In the genomic region with DNA sequence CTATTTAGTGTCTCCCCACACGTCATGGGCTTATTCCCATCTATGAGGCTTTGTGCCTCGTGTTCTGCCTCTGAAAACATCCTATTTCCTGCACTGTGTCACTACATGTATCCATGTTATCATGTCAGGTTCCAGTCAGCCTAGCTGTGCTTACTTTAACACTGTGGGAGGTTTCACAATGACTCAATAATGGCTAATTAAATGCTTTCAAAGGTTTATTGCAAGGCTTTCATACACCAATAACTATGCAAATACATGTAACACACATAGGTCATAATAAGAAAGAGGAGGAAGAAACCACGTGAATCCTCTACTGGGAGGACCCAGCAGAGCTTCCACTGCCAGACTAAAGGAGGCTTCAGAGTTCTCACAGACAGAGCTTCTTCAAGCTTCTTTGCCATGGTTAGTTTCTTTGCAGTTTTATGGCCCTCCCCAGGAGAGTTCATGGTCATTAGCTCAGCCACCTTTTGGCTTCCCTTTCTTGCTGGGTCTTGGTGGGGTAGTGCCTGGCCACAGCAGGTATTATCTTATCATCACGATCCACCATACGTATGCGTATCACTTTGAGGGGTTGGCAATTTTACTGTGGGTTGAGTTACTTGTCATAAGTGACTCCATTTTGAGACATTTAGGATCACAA, we compare ENCODE assay signal across 11 cellular contexts. TPM values are rescaled to one million over a fixed set of nuclear protein-coding genes. Genes with fewer than 3 reads are reported as not detected.
A peak's percentile ranks its signal among the peaks of the same experiment; 100 is the strongest.
DNase-seq lines count a peak whose midpoint lies in the region; ATAC-seq and TF ChIP-seq lines count a peak whose summit lies in the region.
"Had no signal": no experiment of that assay in that cellular context is flagged by ENCODE, and none has a peak within 500 bp of the region (broad histone marks: within the 10 kb centered on the region; RNA-seq: fewer than 3 reads in every experiment).

No MANE protein-coding gene starts in this region.

- no TSS peak for BruUV-seq in Caco-2 (replicated peaks; lab: Mats Ljungman, UMichigan)

- peaks cover 42% of the 10 kb centered on the region for H3K4me1 ChIP-seq in Caco-2

- peak overlapping the region; percentile 70 for H3K27ac Mint-ChIP-seq in Caco-2 (ENCODE audit: unreplicated experiment)
- no peak overlapping the region for H3K27ac Mint-ChIP-seq in activated CD8-positive, alpha-beta memory T cell treated with anti-CD3 and anti-CD28 coated beads, Interleukin-2, amount 10 ng/mL, durations not matched to agents 7 days and 5 days
- H3K27ac Mint-ChIP-seq: natural killer cell treated with Interleukin-12 subunit alpha and Interleukin-12 subunit beta and Interleukin-15 and Interleukin-18, amount 100 ng/mL, for 72 hours had no signal

- intact Hi-C loops in Caco-2 (cut with micrococcal nuclease; ENCODE audit: unreplicated experiment), result no loop called here

- H3K27me3 ChIP-seq in Caco-2 (replicated peaks; ENCODE audit: control insufficient read depth, insufficient read depth, low read length), result no peaks in the 10 kb centered on the region

- DNase-seq in Caco-2, result no peak
- no peak for DNase-seq in middle frontal gyrus (ENCODE audit: extremely low spot score, low spot score)
- DNase-seq in NCI-H2196 (lab: John Stamatoyannopoulos, UW; ENCODE audit: unreplicated experiment), result no peak
- DNase-seq in activated CD8-positive, alpha-beta memory T cell treated with anti-CD3 and anti-CD28 coated beads, Interleukin-2, amount 10 ng/mL, durations not matched to agents 7 days and 5 days, result no peak
- no peak for DNase-seq in HuH-7.5 (ENCODE audit: low spot score)
- DNase-seq: NCI-H526 treated with DMSO at 0.1 percent for 48 hours had no signal

- no peak overlapping the region for H3K4me3 ChIP-seq in Caco-2 (ENCODE audit: low read depth, low read length)

- H3K4me1 Mint-ChIP-seq in Caco-2 (ENCODE audit: low read depth, unreplicated experiment), result peaks cover 32% of the 10 kb centered on the region
- H3K4me1 Mint-ChIP-seq in activated CD8-positive, alpha-beta memory T cell treated with anti-CD3 and anti-CD28 coated beads, Interleukin-2, amount 10 ng/mL, durations not matched to agents 7 days and 5 days, result peaks cover 4% of the 10 kb centered on the region

- no peak for TF ChIP-seq CTCF in Caco-2 (IDR thresholded peaks at IDR 0.05; ENCODE audit: insufficient read depth in 1 of 2, low read depth in 1 of 2, low read length in 1 of 2, severe bottlenecking in 1 of 2, unreplicated experiment in 1 of 2)

- POLR2A ChIA-PET in Caco-2 (lab: Charles Lee), result no interaction called here

- H3K9me3 Mint-ChIP-seq in Caco-2 (ENCODE audit: unreplicated experiment), result no peaks in the 10 kb centered on the region
- H3K9me3 Mint-ChIP-seq in activated CD8-positive, alpha-beta memory T cell treated with anti-CD3 and anti-CD28 coated beads, Interleukin-2, amount 10 ng/mL, durations not matched to agents 7 days and 5 days (ENCODE audit: low read depth), result no peaks in the 10 kb centered on the region
- H3K9me3 Mint-ChIP-seq: natural killer cell treated with Interleukin-12 subunit alpha and Interleukin-12 subunit beta and Interleukin-15 and Interleukin-18, amount 100 ng/mL, for 72 hours had no signal

- no peaks in the 10 kb centered on the region for H3K36me3 Mint-ChIP-seq in Caco-2 (ENCODE audit: insufficient read depth, unreplicated experiment)
- H3K36me3 Mint-ChIP-seq in activated CD8-positive, alpha-beta memory T cell treated with anti-CD3 and anti-CD28 coated beads, Interleukin-2, amount 10 ng/mL, durations not matched to agents 7 days and 5 days, result no peaks in the 10 kb centered on the region
- H3K36me3 Mint-ChIP-seq: natural killer cell treated with Interleukin-12 subunit alpha and Interleukin-12 subunit beta and Interleukin-15 and Interleukin-18, amount 100 ng/mL, for 72 hours; type B pancreatic cell had no signal

- no peak overlapping the region for H3K4me3 Mint-ChIP-seq in Caco-2 (ENCODE audit: unreplicated experiment)
- no peak overlapping the region for H3K4me3 Mint-ChIP-seq in activated CD8-positive, alpha-beta memory T cell treated with anti-CD3 and anti-CD28 coated beads, Interleukin-2, amount 10 ng/mL, durations not matched to agents 7 days and 5 days
- H3K4me3 Mint-ChIP-seq: natural killer cell treated with Interleukin-12 subunit alpha and Interleukin-12 subunit beta and Interleukin-15 and Interleukin-18, amount 100 ng/mL, for 72 hours; type B pancreatic cell had no signal

- peak; percentile 94 for ATAC-seq in GM19324 (IDR thresholded peaks at IDR 0.05; ENCODE audit: low FRiP score, unreplicated experiment)
- peak; percentile 91 for ATAC-seq in HG02798 (IDR thresholded peaks at IDR 0.05; ENCODE audit: poor library complexity, unreplicated experiment)
- peak; percentile 93 for ATAC-seq in HG03565 (IDR thresholded peaks at IDR 0.05; ENCODE audit: unreplicated experiment)
- ATAC-seq in activated CD8-positive, alpha-beta memory T cell treated with anti-CD3 and anti-CD28 coated beads, Interleukin-2, amount 10 ng/mL, durations not matched to agents 7 days and 5 days, result no peak

- no peaks in the 10 kb centered on the region for H3K36me3 ChIP-seq in Caco-2 (ENCODE audit: control insufficient read depth, insufficient read depth, low read length)

- no peaks in the 10 kb centered on the region; the same call in 1 of the 2 replicates for H3K9me3 ChIP-seq in Caco-2

- CTCF ChIA-PET in Caco-2 (lab: Charles Lee), result no interaction called here
- CTCF ChIA-PET in activated CD8-positive, alpha-beta memory T cell treated with anti-CD3 and anti-CD28 coated beads, Interleukin-2, amount 10 ng/mL, durations not matched to agents 7 days and 5 days (lab: Charles Lee), result no interaction called here

- H3K27me3 Mint-ChIP-seq in Caco-2 (ENCODE audit: insufficient read depth, unreplicated experiment), result no peaks in the 10 kb centered on the region
- peaks cover 28% of the 10 kb centered on the region for H3K27me3 Mint-ChIP-seq in activated CD8-positive, alpha-beta memory T cell treated with anti-CD3 and anti-CD28 coated beads, Interleukin-2, amount 10 ng/mL, durations not matched to agents 7 days and 5 days

RNA-seq across cellular contexts. Expression of a gene that starts 5.1 kb away (rescaled TPM):
- 0.09 and 0.44 TPM in 2 replicates for total RNA-seq in Caco-2 (2022)
- total RNA-seq in activated CD8-positive, alpha-beta memory T cell treated with anti-CD3 and anti-CD28 coated beads, Interleukin-2, amount 10 ng/mL, durations not matched to agents 7 days and 5 days, result not detected
- total RNA-seq: natural killer cell treated with Interleukin-12 subunit alpha and Interleukin-12 subunit beta and Interleukin-15 and Interleukin-18, amount 100 ng/mL, for 72 hours had no signal
